In genomic region chr12:42343721-42344120, GRCh38 we compare ENCODE assay signal across 20 cellular contexts. TPM values are rescaled to one million over a fixed set of nuclear protein-coding genes. Genes with fewer than 3 reads are reported as not detected.
DNase-seq lines count a peak whose midpoint lies in the region; ATAC-seq, FAIRE-seq and TF ChIP-seq lines count a peak whose summit lies in the region.
"Had no signal": no experiment of that assay in that cellular context is flagged by ENCODE, and none has a peak within 500 bp of the region (broad histone marks: within the 10 kb centered on the region; RNA-seq: fewer than 3 reads in every experiment).

No MANE protein-coding gene starts in this region.

- H3K9ac ChIP-seq in astrocyte (ENCODE audit: low read length) = no peak overlapping the region

- H3K4me1 Mint-ChIP-seq in activated CD8-positive, alpha-beta T cell treated with anti-CD3 and anti-CD28 coated beads for 36 hours (ENCODE audit: low read depth) = peaks cover 45% of the 10 kb centered on the region
- H3K4me1 Mint-ChIP-seq in activated CD8-positive, alpha-beta T cell treated with anti-CD3 and anti-CD28 coated beads, Interleukin-2, amount 10 ng/mL, durations not matched to agents 7 days and 5 days (ENCODE audit: low read depth) = peaks cover 4% of the 10 kb centered on the region
- H3K4me1 Mint-ChIP-seq in activated naive CD8-positive, alpha-beta T cell treated with anti-CD3 and anti-CD28 coated beads, Interleukin-2, amount 50 U/mL, for 24 hours = peaks cover 34% of the 10 kb centered on the region
- H3K4me1 Mint-ChIP-seq in activated naive CD8-positive, alpha-beta T cell treated with anti-CD3 and anti-CD28 coated beads for 36 hours = peaks cover 33% of the 10 kb centered on the region
- H3K4me1 Mint-ChIP-seq in astrocyte (ENCODE audit: low read depth, unreplicated experiment) = no peaks in the 10 kb centered on the region
- peaks cover 24% of the 10 kb centered on the region for H3K4me1 Mint-ChIP-seq in stimulated activated effector memory CD8-positive, alpha-beta T cell treated with anti-CD3 and anti-CD28 coated beads, Interleukin-12 subunit alpha, Interleukin-12 subunit beta, amount 100 ng/mL, for 72 hours
- H3K4me1 Mint-ChIP-seq: GM23338 had no signal

- H3K9me3 ChIP-seq in astrocyte (ENCODE audit: insufficient read depth, low read depth, low read length) = no peaks in the 10 kb centered on the region
- H3K9me3 ChIP-seq: BE2C, HAP-1, Peyer's patch had no signal

- H2AFZ ChIP-seq in astrocyte (ENCODE audit: low read depth, low read length) = no peak overlapping the region
- H2AFZ ChIP-seq: GM23338 had no signal

- POLR2A ChIA-PET in activated CD8-positive, alpha-beta T cell treated with anti-CD3 and anti-CD28 coated beads for 36 hours (lab: Charles Lee) = no interaction called here
- POLR2A ChIA-PET in activated CD8-positive, alpha-beta T cell treated with anti-CD3 and anti-CD28 coated beads, Interleukin-2, amount 10 ng/mL, durations not matched to agents 7 days and 5 days (lab: Charles Lee) = no interaction called here

- peak; percentile 65 for ATAC-seq in activated CD8-positive, alpha-beta T cell treated with anti-CD3 and anti-CD28 coated beads for 36 hours
- no peak for ATAC-seq in activated CD8-positive, alpha-beta T cell treated with anti-CD3 and anti-CD28 coated beads, Interleukin-2, amount 10 ng/mL, durations not matched to agents 7 days and 5 days
- peak; percentile 57 for ATAC-seq in activated naive CD8-positive, alpha-beta T cell treated with anti-CD3 and anti-CD28 coated beads, Interleukin-2, amount 50 U/mL, for 24 hours
- peak; percentile 88 for ATAC-seq in stimulated activated effector memory CD8-positive, alpha-beta T cell treated with anti-CD3 and anti-CD28 coated beads, Interleukin-12 subunit alpha, Interleukin-12 subunit beta, amount 100 ng/mL, for 72 hours
- ATAC-seq in omental fat pad (ENCODE audit: low FRiP score) (no peak), GM21529 (IDR thresholded peaks at IDR 0.05; ENCODE audit: unreplicated experiment) (no peak)
- ATAC-seq: GM23338 had no signal

- H3K27me3 ChIP-seq in astrocyte (ENCODE audit: insufficient read depth, low read length) = no peaks in the 10 kb centered on the region
- H3K27me3 ChIP-seq: BE2C, Peyer's patch had no signal

- no peak overlapping the region for H3K4me3 Mint-ChIP-seq in activated CD8-positive, alpha-beta T cell treated with anti-CD3 and anti-CD28 coated beads for 36 hours
- H3K4me3 Mint-ChIP-seq in activated CD8-positive, alpha-beta T cell treated with anti-CD3 and anti-CD28 coated beads, Interleukin-2, amount 10 ng/mL, durations not matched to agents 7 days and 5 days = no peak overlapping the region
- no peak overlapping the region for H3K4me3 Mint-ChIP-seq in activated naive CD8-positive, alpha-beta T cell treated with anti-CD3 and anti-CD28 coated beads, Interleukin-2, amount 50 U/mL, for 24 hours
- H3K4me3 Mint-ChIP-seq in activated naive CD8-positive, alpha-beta T cell treated with anti-CD3 and anti-CD28 coated beads for 36 hours = no peak overlapping the region
- no peak overlapping the region for H3K4me3 Mint-ChIP-seq in astrocyte (ENCODE audit: unreplicated experiment)
- H3K4me3 Mint-ChIP-seq in stimulated activated effector memory CD8-positive, alpha-beta T cell treated with anti-CD3 and anti-CD28 coated beads, Interleukin-12 subunit alpha, Interleukin-12 subunit beta, amount 100 ng/mL, for 72 hours = no peak overlapping the region
- H3K4me3 Mint-ChIP-seq: CD4-positive, CD25-positive, alpha-beta regulatory T cell; GM23338 had no signal

- H3K4me2 ChIP-seq in astrocyte (ENCODE audit: low read length) = no peak overlapping the region
- H3K4me2 ChIP-seq: GM23338 had no signal

- peaks cover 5% of the 10 kb centered on the region for H3K36me3 ChIP-seq in astrocyte (ENCODE audit: insufficient read depth, low read length)
- H3K36me3 ChIP-seq: BE2C, HAP-1 had no signal

- no peak for DNase-seq in activated CD8-positive, alpha-beta T cell treated with anti-CD3 and anti-CD28 coated beads for 36 hours
- DNase-seq in activated CD8-positive, alpha-beta T cell treated with anti-CD3 and anti-CD28 coated beads, Interleukin-2, amount 10 ng/mL, durations not matched to agents 7 days and 5 days = no peak
- DNase-seq in activated naive CD8-positive, alpha-beta T cell treated with anti-CD3 and anti-CD28 coated beads, Interleukin-2, amount 50 U/mL, for 24 hours = no peak
- no peak for DNase-seq in activated naive CD8-positive, alpha-beta T cell treated with anti-CD3 and anti-CD28 coated beads for 36 hours
- DNase-seq in astrocyte (ENCODE audit: low read depth) (no peak), omental fat pad (ENCODE audit: low spot score) (no peak)
- DNase-seq in stimulated activated effector memory CD8-positive, alpha-beta T cell treated with anti-CD3 and anti-CD28 coated beads, Interleukin-12 subunit alpha, Interleukin-12 subunit beta, amount 100 ng/mL, for 72 hours (ENCODE audit: low spot score in 2 of 2) = no peak
- DNase-seq: BE2C; CD4-positive, CD25-positive, alpha-beta regulatory T cell; DMS79 treated with DMSO at 0.1 percent for 48 hours; KG1; NCI-H1105 treated with DMSO at 0.1 percent for 48 hours; NCI-H1694; NCI-H2081; NCI-H2171 treated with DMSO at 0.1 percent for 48 hours; NCI-H526; Peyer's patch had no signal

- H4K20me1 ChIP-seq in astrocyte (ENCODE audit: insufficient read depth, low read length) = peaks cover 60% of the 10 kb centered on the region

- H3K27ac ChIP-seq in astrocyte (ENCODE audit: low read depth, low read length) = no peak overlapping the region
- H3K27ac ChIP-seq: Peyer's patch had no signal

- no peak overlapping the region for H3K27ac Mint-ChIP-seq in activated CD8-positive, alpha-beta T cell treated with anti-CD3 and anti-CD28 coated beads for 36 hours
- no peak overlapping the region for H3K27ac Mint-ChIP-seq in activated CD8-positive, alpha-beta T cell treated with anti-CD3 and anti-CD28 coated beads, Interleukin-2, amount 10 ng/mL, durations not matched to agents 7 days and 5 days
- no peak overlapping the region for H3K27ac Mint-ChIP-seq in activated naive CD8-positive, alpha-beta T cell treated with anti-CD3 and anti-CD28 coated beads, Interleukin-2, amount 50 U/mL, for 24 hours
- H3K27ac Mint-ChIP-seq in activated naive CD8-positive, alpha-beta T cell treated with anti-CD3 and anti-CD28 coated beads for 36 hours = no peak overlapping the region
- no peak overlapping the region for H3K27ac Mint-ChIP-seq in astrocyte (ENCODE audit: unreplicated experiment)
- peak overlapping the region; percentile 12 for H3K27ac Mint-ChIP-seq in stimulated activated effector memory CD8-positive, alpha-beta T cell treated with anti-CD3 and anti-CD28 coated beads, Interleukin-12 subunit alpha, Interleukin-12 subunit beta, amount 100 ng/mL, for 72 hours
- H3K27ac Mint-ChIP-seq: CD4-positive, CD25-positive, alpha-beta regulatory T cell; GM23338 had no signal

- H3K4me3 ChIP-seq in astrocyte (ENCODE audit: insufficient read depth, low read depth, low read length) = no peak overlapping the region
- H3K4me3 ChIP-seq: GM23338, HAP-1, Peyer's patch had no signal

- peaks cover 25% of the 10 kb centered on the region for H3K36me3 Mint-ChIP-seq in activated CD8-positive, alpha-beta T cell treated with anti-CD3 and anti-CD28 coated beads for 36 hours (ENCODE audit: low read depth)
- peaks cover 19% of the 10 kb centered on the region for H3K36me3 Mint-ChIP-seq in activated CD8-positive, alpha-beta T cell treated with anti-CD3 and anti-CD28 coated beads, Interleukin-2, amount 10 ng/mL, durations not matched to agents 7 days and 5 days (ENCODE audit: low read depth)
- H3K36me3 Mint-ChIP-seq in activated naive CD8-positive, alpha-beta T cell treated with anti-CD3 and anti-CD28 coated beads, Interleukin-2, amount 50 U/mL, for 24 hours (ENCODE audit: low read depth) = peaks cover 13% of the 10 kb centered on the region
- peaks cover 4% of the 10 kb centered on the region for H3K36me3 Mint-ChIP-seq in activated naive CD8-positive, alpha-beta T cell treated with anti-CD3 and anti-CD28 coated beads for 36 hours
- peaks cover 4% of the 10 kb centered on the region for H3K36me3 Mint-ChIP-seq in astrocyte (ENCODE audit: low read depth, unreplicated experiment)
- peaks cover 62% of the 10 kb centered on the region for H3K36me3 Mint-ChIP-seq in stimulated activated effector memory CD8-positive, alpha-beta T cell treated with anti-CD3 and anti-CD28 coated beads, Interleukin-12 subunit alpha, Interleukin-12 subunit beta, amount 100 ng/mL, for 72 hours

- H3K4me1 ChIP-seq in astrocyte (ENCODE audit: insufficient read depth, low read length) = no peaks in the 10 kb centered on the region
- H3K4me1 ChIP-seq: BE2C, Peyer's patch had no signal

- FAIRE-seq in astrocyte (lab: Jason Lieb, UNC) = peak; percentile 26

- intact Hi-C loops in activated CD8-positive, alpha-beta T cell treated with anti-CD3 and anti-CD28 coated beads for 36 hours (cut with micrococcal nuclease) = no loop called here

- CTCF ChIA-PET in activated CD8-positive, alpha-beta T cell treated with anti-CD3 and anti-CD28 coated beads for 36 hours (lab: Charles Lee) = interaction anchor here (1.0 kb wide), 1 partner anchor 28 kb away, joined by 6 read pairs; no protein-coding TSS in a partner anchor
- CTCF ChIA-PET in activated CD8-positive, alpha-beta T cell treated with anti-CD3 and anti-CD28 coated beads, Interleukin-2, amount 10 ng/mL, durations not matched to agents 7 days and 5 days (lab: Charles Lee) = interaction anchor here (1.5 kb wide), 1 partner anchor 28 kb away, joined by 3 read pairs; no protein-coding TSS in a partner anchor

- H3K9me3 Mint-ChIP-seq in activated CD8-positive, alpha-beta T cell treated with anti-CD3 and anti-CD28 coated beads for 36 hours = no peaks in the 10 kb centered on the region
- no peaks in the 10 kb centered on the region for H3K9me3 Mint-ChIP-seq in activated CD8-positive, alpha-beta T cell treated with anti-CD3 and anti-CD28 coated beads, Interleukin-2, amount 10 ng/mL, durations not matched to agents 7 days and 5 days (ENCODE audit: insufficient read depth)
- no peaks in the 10 kb centered on the region for H3K9me3 Mint-ChIP-seq in activated naive CD8-positive, alpha-beta T cell treated with anti-CD3 and anti-CD28 coated beads, Interleukin-2, amount 50 U/mL, for 24 hours
- H3K9me3 Mint-ChIP-seq in activated naive CD8-positive, alpha-beta T cell treated with anti-CD3 and anti-CD28 coated beads for 36 hours = no peaks in the 10 kb centered on the region
- no peaks in the 10 kb centered on the region for H3K9me3 Mint-ChIP-seq in astrocyte (ENCODE audit: unreplicated experiment)
- no peaks in the 10 kb centered on the region for H3K9me3 Mint-ChIP-seq in stimulated activated effector memory CD8-positive, alpha-beta T cell treated with anti-CD3 and anti-CD28 coated beads, Interleukin-12 subunit alpha, Interleukin-12 subunit beta, amount 100 ng/mL, for 72 hours
- H3K9me3 Mint-ChIP-seq: CD4-positive, CD25-positive, alpha-beta regulatory T cell; GM23338 had no signal

- H3K27me3 Mint-ChIP-seq in activated CD8-positive, alpha-beta T cell treated with anti-CD3 and anti-CD28 coated beads for 36 hours = no peaks in the 10 kb centered on the region
- H3K27me3 Mint-ChIP-seq in activated CD8-positive, alpha-beta T cell treated with anti-CD3 and anti-CD28 coated beads, Interleukin-2, amount 10 ng/mL, durations not matched to agents 7 days and 5 days (ENCODE audit: low read depth) = no peaks in the 10 kb centered on the region
- no peaks in the 10 kb centered on the region for H3K27me3 Mint-ChIP-seq in activated naive CD8-positive, alpha-beta T cell treated with anti-CD3 and anti-CD28 coated beads, Interleukin-2, amount 50 U/mL, for 24 hours
- no peaks in the 10 kb centered on the region for H3K27me3 Mint-ChIP-seq in activated naive CD8-positive, alpha-beta T cell treated with anti-CD3 and anti-CD28 coated beads for 36 hours
- no peaks in the 10 kb centered on the region for H3K27me3 Mint-ChIP-seq in astrocyte (ENCODE audit: low read depth, unreplicated experiment)
- H3K27me3 Mint-ChIP-seq: CD4-positive, CD25-positive, alpha-beta regulatory T cell had no signal

- no peak for TF ChIP-seq CTCF in activated CD8-positive, alpha-beta T cell treated with anti-CD3 and anti-CD28 coated beads for 36 hours (IDR thresholded peaks at IDR 0.05)
- TF ChIP-seq CTCF in astrocyte (IDR thresholded peaks at IDR 0.05; ENCODE audit: insufficient read depth, low read depth, low read length) (no peak), omental fat pad (IDR thresholded peaks at IDR 0.05) (no peak)

- peaks cover 94% of the 10 kb centered on the region for H3K79me2 ChIP-seq in astrocyte (ENCODE audit: insufficient read depth, low read length)

RNA-seq across cellular contexts. Expression of gene PPHLN1, which starts 17.8 kb away (rescaled TPM):
- 10 to 100 TPM; 73.2 to 76.1 TPM for total RNA-seq in activated CD8-positive, alpha-beta T cell treated with anti-CD3 and anti-CD28 coated beads for 36 hours
- 10 to 100 TPM; 76.9 to 79.3 TPM for total RNA-seq in activated CD8-positive, alpha-beta T cell treated with anti-CD3 and anti-CD28 coated beads, Interleukin-2, amount 10 ng/mL, durations not matched to agents 7 days and 5 days
- 10 to 100 TPM; 81.2 to 81.6 TPM for total RNA-seq in activated naive CD8-positive, alpha-beta T cell treated with anti-CD3 and anti-CD28 coated beads for 36 hours
- total RNA-seq in astrocyte = 56.9 and 65.3 TPM in 2 replicates
- 10 to 100 TPM; 42.7 to 57.1 (median 53.2) TPM for total RNA-seq in omental fat pad

RNA-seq across cellular contexts. Expression of gene ZCRB1, which starts 17.8 kb away (rescaled TPM):
- total RNA-seq in activated CD8-positive, alpha-beta T cell treated with anti-CD3 and anti-CD28 coated beads for 36 hours = 10 to 100 TPM; 77.0 to 81.3 TPM
- total RNA-seq in activated CD8-positive, alpha-beta T cell treated with anti-CD3 and anti-CD28 coated beads, Interleukin-2, amount 10 ng/mL, durations not matched to agents 7 days and 5 days = 10 to 100 TPM; 46.6 to 51.1 TPM
- 10 to 100 TPM; 74.2 to 78.3 TPM for total RNA-seq in activated naive CD8-positive, alpha-beta T cell treated with anti-CD3 and anti-CD28 coated beads for 36 hours
- 45.8 and 50.7 TPM in 2 replicates for total RNA-seq in astrocyte
- total RNA-seq in omental fat pad = 10 to 100 TPM; 22.3 to 31.0 (median 25.5) TPM

Comparison
In these comparisons a context has a peak if more than half of its experiments do, and no peak if none do; other contexts are left out.
1. ATAC-seq: peak in activated CD8-positive, alpha-beta T cell treated with anti-CD3 and anti-CD28 coated beads for 36 hours (single experiment), activated naive CD8-positive, alpha-beta T cell treated with anti-CD3 and anti-CD28 coated beads, Interleukin-2, amount 50 U/mL, for 24 hours (single experiment) and stimulated activated effector memory CD8-positive, alpha-beta T cell treated with anti-CD3 and anti-CD28 coated beads, Interleukin-12 subunit alpha, Interleukin-12 subunit beta, amount 100 ng/mL, for 72 hours (single experiment); none in activated CD8-positive, alpha-beta T cell treated with anti-CD3 and anti-CD28 coated beads, Interleukin-2, amount 10 ng/mL, durations not matched to agents 7 days and 5 days (single experiment), omental fat pad (single experiment) and GM21529 (single experiment).